ENCODE assay signal across 29 cellular contexts in genomic region chr10:49257159-49257558, GRCh38. TPM values are rescaled to one million over a fixed set of nuclear protein-coding genes. Genes with fewer than 3 reads are reported as not detected.
A peak's percentile ranks its signal among the peaks of the same experiment; 100 is the strongest.
DNase-seq lines count a peak whose midpoint lies in the region; ATAC-seq, FAIRE-seq and TF ChIP-seq lines count a peak whose summit lies in the region.
"Had no signal": no experiment of that assay in that cellular context is flagged by ENCODE, and none has a peak within 500 bp of the region (broad histone marks: within the 10 kb centered on the region; RNA-seq: fewer than 3 reads in every experiment).

No MANE protein-coding gene starts in this region.

- TF ChIP-seq CTCF in OCI-LY7 (conservative IDR thresholded peaks at IDR 0.05; ENCODE audit: low read length): no peak
- TF ChIP-seq CTCF in K562 (IDR thresholded peaks at IDR 0.05 in 2 of 3, conservative IDR thresholded peaks at IDR 0.05 in 1 of 3; ENCODE audit: insufficient read depth in 2 of 3, low read depth in 1 of 3, low read length in 3 of 3): no peak
- TF ChIP-seq CTCF in hepatocyte (IDR thresholded peaks at IDR 0.05; ENCODE audit: poor library complexity): no peak

- 6% methylated on average over 1 of the region's 1 CpG for WGBS in K562 (ENCODE audit: insufficient coverage, low coverage, missing lambda C conversion rate)
- 87% methylated on average over 1 of the region's 1 CpG for WGBS in hepatocyte (ENCODE audit: low lambda C conversion rate, missing lambda C conversion rate)

- no peak overlapping the region for H3K9ac ChIP-seq in BLaER1
- no peak overlapping the region for H3K9ac ChIP-seq in K562 (ENCODE audit: insufficient read depth in 1 of 2, low read depth in 2 of 2, low read length in 2 of 2)

- H3K4me3 ChIP-seq in BLaER1: no peak overlapping the region
- H3K4me3 ChIP-seq in OCI-LY7 (ENCODE audit: low read depth, low read length, poor library complexity, severe bottlenecking): no peak overlapping the region
- H3K4me3 ChIP-seq in K562: no peak overlapping the region
- no peak overlapping the region for H3K4me3 ChIP-seq in hepatocyte
- H3K4me3 ChIP-seq: adrenal gland, upper lobe of left lung had no signal

- peak; percentile 90 to 93 for DNase-seq in Kasumi-1 (lab: John Stamatoyannopoulos, UW)
- peak; percentile 3 for DNase-seq in OCI-LY7 (ENCODE audit: low spot score)
- no peak for DNase-seq in K562 (ENCODE audit: extremely low read depth in 1 of 4, low spot score in 3 of 4)
- DNase-seq in HUDEP-2 (lab: John Stamatoyannopoulos, UW; ENCODE audit: unreplicated experiment in 76 of 76): no peak
- DNase-seq in HK-2 (ENCODE audit: unreplicated experiment): no peak
- no peak for DNase-seq in hepatocyte (ENCODE audit: low spot score)
- DNase-seq: 8988T; activated CD4-positive, alpha-beta memory T cell treated with anti-CD3 and anti-CD28 coated beads, Interleukin-2, amount 10 ng/mL, durations not matched to agents 7 days and 5 days; activated CD4-positive, CD25-positive, alpha-beta regulatory T cell treated with anti-CD3 and anti-CD28 coated beads, Interleukin-2, amount 50 U/mL, for 72 hours; activated T-cell treated with anti-CD3 and anti-CD28 coated beads for 4 hours; adrenal gland; COR-L47; DMS79; mammary epithelial cell; NCI-H146; NCI-H2171 treated with DMSO at 0.1 percent for 48 hours; NCI-H524; stimulated activated CD8-positive, alpha-beta memory T cell treated with anti-CD3 and anti-CD28 coated beads, Interleukin-4, amount 100 ng/mL, for 48 hours; SW 1271; T1000; upper lobe of left lung had no signal

- H3K79me2 ChIP-seq in OCI-LY7 (ENCODE audit: insufficient read depth, low read depth, low read length) (no peaks in the 10 kb centered on the region), K562 (ENCODE audit: control insufficient read depth, insufficient read depth, low read length) (no peaks in the 10 kb centered on the region), hepatocyte (no peaks in the 10 kb centered on the region)

- ATAC-seq in K562: no peak
- no peak for ATAC-seq in HG03095 (IDR thresholded peaks at IDR 0.05; ENCODE audit: unreplicated experiment)
- ATAC-seq: HCT116 had no signal

- H3K9me3 ChIP-seq in BLaER1 (no peaks in the 10 kb centered on the region), OCI-LY7 (ENCODE audit: low read length) (no peaks in the 10 kb centered on the region), K562 (replicated peaks; ENCODE audit: control insufficient read depth, insufficient read depth, low read depth, low read length) (0 out of 2 replicates have a peak, but pooled peaks cover 2% of the 10 kb centered on the region), hepatocyte (ENCODE audit: low read depth) (no peaks in the 10 kb centered on the region)
- H3K9me3 ChIP-seq: adrenal gland, neutrophil, upper lobe of left lung had no signal

- no peak overlapping the region for H3K27ac ChIP-seq in BLaER1
- H3K27ac ChIP-seq in OCI-LY7 (ENCODE audit: low read depth, low read length, poor library complexity, severe bottlenecking): no peak overlapping the region
- no peak overlapping the region for H3K27ac ChIP-seq in K562 (ENCODE audit: extremely low read depth, low read depth, low read length)
- no peak overlapping the region for H3K27ac ChIP-seq in hepatocyte
- H3K27ac ChIP-seq: adrenal gland, neutrophil, upper lobe of left lung had no signal

- in situ Hi-C loops in K562 (cut with MboI): no loop called here

- POLR2A ChIA-PET in OCI-LY7 (lab: Charles Lee): interaction anchor here (0.8 kb wide), 1 partner anchor 21 kb away, joined by 3 read pairs; no protein-coding TSS in a partner anchor
- POLR2A ChIA-PET in K562 (lab: Yijun Ruan, JAX): interaction anchor here (0.7 kb wide), 1 partner anchor 17 kb away, joined by 3 read pairs; no protein-coding TSS in a partner anchor

- no peaks in the 10 kb centered on the region for H4K20me1 ChIP-seq in BLaER1
- no peaks in the 10 kb centered on the region for H4K20me1 ChIP-seq in OCI-LY7 (ENCODE audit: insufficient read depth, low read length)
- no peaks in the 10 kb centered on the region for H4K20me1 ChIP-seq in K562 (replicated peaks; ENCODE audit: control insufficient read depth, insufficient read depth, low read length)
- H4K20me1 ChIP-seq in hepatocyte (ENCODE audit: insufficient read depth, poor library complexity, severe bottlenecking): no peaks in the 10 kb centered on the region

- H3K36me3 ChIP-seq in BLaER1 (no peaks in the 10 kb centered on the region), OCI-LY7 (ENCODE audit: insufficient read depth, low read length) (no peaks in the 10 kb centered on the region), K562 (ENCODE audit: control insufficient read depth, insufficient read depth, low read length) (no peaks in the 10 kb centered on the region), hepatocyte (replicated peaks; ENCODE audit: insufficient read depth, low read depth) (no peaks in the 10 kb centered on the region)
- H3K36me3 ChIP-seq: adrenal gland, neutrophil, upper lobe of left lung had no signal

- intact Hi-C loops in OCI-LY7 (cut with micrococcal nuclease; ENCODE audit: unreplicated experiment): no loop called here
- intact Hi-C loops in K562 (cut with micrococcal nuclease): no loop called here

- CTCF ChIA-PET in OCI-LY7 (lab: Charles Lee; ENCODE audit: unreplicated experiment) (no interaction called here), K562 (lab: Yijun Ruan, JAX; ENCODE audit: low intra/inter-chr PET ratio) (no interaction called here)

- H3K27me3 ChIP-seq in BLaER1 (no peaks in the 10 kb centered on the region), K562 (ENCODE audit: control insufficient read depth in 2 of 2, insufficient read depth in 2 of 2, low read length in 2 of 2) (no peaks in the 10 kb centered on the region), hepatocyte (no peaks in the 10 kb centered on the region)
- H3K27me3 ChIP-seq: adrenal gland, upper lobe of left lung had no signal

- H3K9me1 ChIP-seq in K562 (ENCODE audit: control insufficient read depth, insufficient read depth, low read length): no peaks in the 10 kb centered on the region

- BruUV-seq in OCI-LY7 (replicated peaks; lab: Mats Ljungman, UMichigan) (no TSS peak), K562 (replicated peaks; lab: Mats Ljungman, UMichigan) (no TSS peak)

- H2AFZ ChIP-seq in OCI-LY7 (ENCODE audit: low read length) (no peak overlapping the region), K562 (ENCODE audit: low read depth, low read length) (no peak overlapping the region), hepatocyte (no peak overlapping the region)

- TF ChIP-seq RAD21 in K562 (CRISPR knock-in tag; conservative IDR thresholded peaks at IDR 0.05 in 1 of 2, IDR thresholded peaks at IDR 0.05 in 1 of 2): no peak

- TF ChIP-seq EP300 in K562 (IDR thresholded peaks at IDR 0.05; ENCODE audit: low read length): no peak

- H3K4me2 ChIP-seq in BLaER1 (0 out of 2 replicates have a peak overlapping the region, but pooled peaks have one; percentile 92), OCI-LY7 (ENCODE audit: low read length) (no peak overlapping the region), K562 (ENCODE audit: insufficient read depth, low read length) (no peak overlapping the region), hepatocyte (no peak overlapping the region)

- H3K4me1 ChIP-seq in BLaER1: peaks cover 47% of the 10 kb centered on the region
- H3K4me1 ChIP-seq in OCI-LY7 (ENCODE audit: insufficient read depth, low read length, poor library complexity, severe bottlenecking): no peaks in the 10 kb centered on the region
- peaks cover 15% of the 10 kb centered on the region in 2 experiments; a peak in 4 of 5 replicates for H3K4me1 ChIP-seq in K562 (replicated peaks in 1 of 2; ENCODE audit: control insufficient read depth in 2 of 2, insufficient read depth in 2 of 2, low read length in 2 of 2)
- no peaks in the 10 kb centered on the region for H3K4me1 ChIP-seq in hepatocyte (ENCODE audit: insufficient read depth)
- H3K4me1 ChIP-seq: adrenal gland had no signal

- no peak for TF ChIP-seq POLR2A in K562 (conservative IDR thresholded peaks at IDR 0.05)

- H3K9me2 ChIP-seq in OCI-LY7 (ENCODE audit: insufficient read depth, low read length): no peaks in the 10 kb centered on the region
- H3K9me2 ChIP-seq in hepatocyte (replicated peaks; ENCODE audit: insufficient read depth): no peaks in the 10 kb centered on the region

- FAIRE-seq in K562 (lab: Jason Lieb, UNC): no peak
- FAIRE-seq: GM12892 had no signal

TF ChIP-seq in K562, 482 proteins besides CTCF, POLR2A, EP300 and RAD21 (continues in another document):
- TF ChIP-seq ZNF408 (CRISPR knock-in tag; IDR thresholded peaks at IDR 0.05; ENCODE audit: low read depth): no peak
- peak; percentile 85 for TF ChIP-seq SMAD4 (CRISPR knock-in tag; conservative IDR thresholded peaks at IDR 0.05)

RNA-seq across cellular contexts. Expression of gene C10orf71, which starts 41.8 kb away (rescaled TPM):
- 0.03 and 0.06 TPM in 2 replicates for total RNA-seq in OCI-LY7 (2014; rRNA removed; shearing (Covaris generic))
- total RNA-seq in OCI-LY7 (2022): 0.08 and 0.24 TPM in 2 replicates
- 9.0 and 13.8 TPM in 2 replicates for total RNA-seq in K562 (2011; cell fraction: chromatin; rRNA removed; ENCODE audit: low replicate concordance)
- 5.0 and 7.8 TPM in 2 replicates for total RNA-seq in K562 (2011; cell fraction: nucleolus; rRNA removed)
- total RNA-seq in K562 (2011; cell fraction: nucleoplasm; rRNA removed): 6.0 and 7.1 TPM in 2 replicates
- total RNA-seq in K562 (2014; rRNA removed): 1.1 and 1.7 TPM in 2 replicates
- total RNA-seq in K562 (2014; rRNA removed; fragmentation: Illumina TruSeq; extraction: Trizol): 1.7 and 2.2 TPM in 2 replicates
- 1.5 and 2.4 TPM in 2 replicates for total RNA-seq in K562 (2015; rRNA removed; fragmentation: Illumina TruSeq; extraction: Trizol)
- 4.5 and 4.9 TPM in 2 replicates for total RNA-seq in K562 (2021)
- 0.89 and 1.0 TPM in 2 replicates for polyA plus RNA-seq in K562 (2011; rRNA removed)
- 0.71 and 1.0 TPM in 2 replicates for polyA plus RNA-seq in K562 (2011; cell fraction: cytosol; rRNA removed)
- polyA plus RNA-seq in K562 (2011; cell fraction: nucleus; rRNA removed): 2.5 and 5.7 TPM in 2 replicates
- 2.2 TPM in 2 replicates for polyA plus RNA-seq in K562 (2012)
- polyA plus RNA-seq in K562 (2014; fragmentation: Illumina TruSeq; extraction: Trizol): 2.1 and 2.5 TPM in 2 replicates
- under 1 TPM; 0.06 to 0.30 TPM for polyA plus RNA-seq in K562 (2014; fragmentation: Nextera tagmentation; extraction: Ambion mirVana)
- 1.1 and 1.3 TPM in 2 replicates for polyA plus RNA-seq in K562 (2014; rRNA removed)
- polyA minus RNA-seq in K562 (2011; rRNA and poly(A)+ RNA removed): 3.6 TPM in 2 replicates
- 2.8 and 3.1 TPM in 2 replicates for polyA minus RNA-seq in K562 (2011; cell fraction: cytosol; rRNA and poly(A)+ RNA removed)
- polyA minus RNA-seq in K562 (2011; cell fraction: nucleus; rRNA and poly(A)+ RNA removed): 5.8 and 7.6 TPM in 2 replicates
- not detected in 2 replicates for total RNA-seq in hepatocyte
- polyA plus RNA-seq in hepatocyte: not detected in 2 replicates
- total RNA-seq: activated CD4-positive, alpha-beta memory T cell treated with anti-CD3 and anti-CD28 coated beads, Interleukin-2, amount 10 ng/mL, durations not matched to agents 7 days and 5 days; chondrocyte; mammary epithelial cell; MCF 10A; progenitor cell of endocrine pancreas; upper lobe of left lung had no signal
- polyA plus RNA-seq: mammary epithelial cell had no signal

Comparison
In these comparisons a context has a peak if more than half of its experiments do, and no peak if none do; other contexts are left out.
1. DNase-seq: peak in Kasumi-1 (2 of 2) and OCI-LY7 (single experiment); none in K562 (0 of 4), HUDEP-2 (0 of 76), HK-2 (single experiment) and hepatocyte (single experiment).